Comparison of ENCODE assay signal across 21 cellular contexts in genomic region chr1:116532698-116533424, GRCh38. TPM values are rescaled to one million over a fixed set of nuclear protein-coding genes. Genes with fewer than 3 reads are reported as not detected.
DNase-seq lines count a peak whose midpoint lies in the region; ATAC-seq, FAIRE-seq and TF ChIP-seq lines count a peak whose summit lies in the region.
"Had no signal": no experiment of that assay in that cellular context is flagged by ENCODE, and none has a peak within 500 bp of the region (broad histone marks: within the 10 kb centered on the region; RNA-seq: fewer than 3 reads in every experiment).

No MANE protein-coding gene starts in this region.

- in situ Hi-C loops in GM12878 (cut with MboI) = no loop called here

- TF ChIP-seq POLR2A in GM12878 (IDR thresholded peaks at IDR 0.05; ENCODE audit: low read depth, low read length) (no peak; the same call in 1 of the 2 replicates), spleen (IDR thresholded peaks at IDR 0.05) (no peak)

- SMC1A ChIA-PET in GM12878 (lab: Charles Lee; ENCODE audit: uncharacterized antibody, unreplicated experiment) = interaction anchor here (1.4 kb wide), 1 partner anchor 13 kb away, joined by 3 read pairs; no protein-coding TSS in a partner anchor

- H3K4me1 Mint-ChIP-seq in activated CD4-positive, alpha-beta memory T cell treated with anti-CD3 and anti-CD28 coated beads, Interleukin-2, amount 10 ng/mL, durations not matched to agents 7 days and 5 days = peaks cover 21% of the 10 kb centered on the region
- H3K4me1 Mint-ChIP-seq in activated CD4-positive, alpha-beta memory T cell treated with anti-CD3 and anti-CD28 coated beads for 36 hours (ENCODE audit: low read depth) = peaks cover 20% of the 10 kb centered on the region
- no peaks in the 10 kb centered on the region for H3K4me1 Mint-ChIP-seq in nephron progenitor cell

- whole genome bisulfite sequencing in GM12878 (ENCODE audit: insufficient coverage, insufficient replicate concordance, low lambda C conversion rate, missing lambda C conversion rate) = 98% methylated on average over 23 of the region's 23 CpGs
- 86 to 91% (median 90%) methylated on average over 23 of the region's 23 CpGs for WGBS in spleen, 5 donors

- H3K9ac ChIP-seq in GM12878 (ENCODE audit: control insufficient read depth, insufficient read depth, low read length) = no peak overlapping the region

- no peak for TF ChIP-seq CTCF in GM12878 (IDR thresholded peaks at IDR 0.05 in 2 of 3, conservative IDR thresholded peaks at IDR 0.05 in 1 of 3; ENCODE audit: control insufficient read depth in 2 of 3, extremely low read depth in 1 of 3, insufficient read depth in 1 of 3, low read depth in 3 of 3, low read length in 3 of 3)
- TF ChIP-seq CTCF in spleen (IDR thresholded peaks at IDR 0.05 in 8 of 11, conservative IDR thresholded peaks at IDR 0.05 in 3 of 11) = no peak
- no peak for TF ChIP-seq CTCF in nephron progenitor cell (IDR thresholded peaks at IDR 0.05)
- TF ChIP-seq CTCF in omental fat pad (IDR thresholded peaks at IDR 0.05) = no peak

- TF ChIP-seq RAD21 in GM12878 (IDR thresholded peaks at IDR 0.05; ENCODE audit: insufficient read depth, low read depth, low read length) = no peak

- H3K36me3 ChIP-seq in GM12878 (ENCODE audit: control insufficient read depth in 2 of 2, insufficient read depth in 2 of 2, low read length in 1 of 2) = peaks cover 21 to 64% of the 10 kb centered on the region in 2 experiments
- H3K36me3 ChIP-seq in spleen = peaks cover 0 to 66% (median 30%) of the 10 kb centered on the region in 6 donors

- no peaks in the 10 kb centered on the region for H3K27me3 Mint-ChIP-seq in activated CD4-positive, alpha-beta memory T cell treated with anti-CD3 and anti-CD28 coated beads, Interleukin-2, amount 10 ng/mL, durations not matched to agents 7 days and 5 days
- H3K27me3 Mint-ChIP-seq in activated CD4-positive, alpha-beta memory T cell treated with anti-CD3 and anti-CD28 coated beads for 36 hours = no peaks in the 10 kb centered on the region
- peaks cover 5% of the 10 kb centered on the region for H3K27me3 Mint-ChIP-seq in nephron progenitor cell (ENCODE audit: low read depth, poor library complexity)
- H3K27me3 Mint-ChIP-seq: CD8-positive, alpha-beta memory T cell had no signal

- peak; percentile 38 for FAIRE-seq in GM12878 (lab: Jason Lieb, UNC)
- FAIRE-seq: D721Med, H54 had no signal

- H3K27me3 ChIP-seq in GM12878 (replicated peaks in 1 of 2; ENCODE audit: control insufficient read depth in 2 of 2, insufficient read depth in 2 of 2, low read length in 1 of 2) (no peaks in the 10 kb centered on the region), spleen (replicated peaks in 1 of 7) (no peaks in the 10 kb centered on the region)
- H3K27me3 ChIP-seq: Peyer's patch had no signal

- H3K79me2 ChIP-seq in GM12878 (ENCODE audit: control insufficient read depth, insufficient read depth, low read length) = peaks cover 10% of the 10 kb centered on the region

- BruUV-seq in GM12878 (replicated peaks; lab: Mats Ljungman, UMichigan) = TSS peak; percentile 18

- H3K27ac ChIP-seq in GM12878 (ENCODE audit: control insufficient read depth, insufficient read depth) (no peak overlapping the region), spleen (peak overlapping the region in 7 of 8 donors; percentile 26 to 78 (median 67))
- H3K27ac ChIP-seq: Peyer's patch, SK-N-MC had no signal

- POLR2A ChIA-PET in activated CD4-positive, alpha-beta memory T cell treated with anti-CD3 and anti-CD28 coated beads, Interleukin-2, amount 10 ng/mL, durations not matched to agents 7 days and 5 days (lab: Charles Lee) = no interaction called here
- POLR2A ChIA-PET in activated CD4-positive, alpha-beta memory T cell treated with anti-CD3 and anti-CD28 coated beads for 36 hours (lab: Charles Lee) = no interaction called here
- POLR2A ChIA-PET in GM12878 (lab: Charles Lee) = no interaction called here

- no peaks in the 10 kb centered on the region for H3K9me3 Mint-ChIP-seq in activated CD4-positive, alpha-beta memory T cell treated with anti-CD3 and anti-CD28 coated beads, Interleukin-2, amount 10 ng/mL, durations not matched to agents 7 days and 5 days
- no peaks in the 10 kb centered on the region for H3K9me3 Mint-ChIP-seq in activated CD4-positive, alpha-beta memory T cell treated with anti-CD3 and anti-CD28 coated beads for 36 hours
- peaks cover 28% of the 10 kb centered on the region for H3K9me3 Mint-ChIP-seq in nephron progenitor cell
- H3K9me3 Mint-ChIP-seq: CD8-positive, alpha-beta memory T cell had no signal

- no peaks in the 10 kb centered on the region for H4K20me1 ChIP-seq in GM12878 (ENCODE audit: control insufficient read depth, insufficient read depth)

- no peak for DNase-seq in activated CD4-positive, alpha-beta memory T cell treated with anti-CD3 and anti-CD28 coated beads, Interleukin-2, amount 10 ng/mL, durations not matched to agents 7 days and 5 days
- DNase-seq in activated CD4-positive, alpha-beta memory T cell treated with anti-CD3 and anti-CD28 coated beads for 36 hours = no peak
- peak; percentile 81 for DNase-seq in MV-4-11 (lab: John Stamatoyannopoulos, UW)
- no peak for DNase-seq in GM12878 (ENCODE audit: low read depth, low spot score)
- DNase-seq in spleen = no peak
- DNase-seq in nephron progenitor cell = no peak
- DNase-seq in stimulated activated naive CD4-positive, alpha-beta T cell treated with Interleukin-2 at 50 U/mL for 16 hours (lab: John Stamatoyannopoulos, UW) = no peak
- DNase-seq in omental fat pad (ENCODE audit: low spot score) = no peak
- DNase-seq: 8988T; CD8-positive, alpha-beta memory T cell; DMS79; KBM-7; NCI-H1048; NCI-H1436; NCI-H1930; NCI-H345; NCI-H524 treated with DMSO at 0.1 percent for 48 hours; Peyer's patch had no signal

- no peak overlapping the region for H2AFZ ChIP-seq in GM12878 (ENCODE audit: control insufficient read depth, low read depth, low read length)

- H3K9me3 ChIP-seq in GM12878 (replicated peaks; ENCODE audit: control insufficient read depth, insufficient read depth, low read length) = no peaks in the 10 kb centered on the region; the same call in none of the 3 replicates
- no peaks in the 10 kb centered on the region for H3K9me3 ChIP-seq in spleen
- H3K9me3 ChIP-seq: Peyer's patch had no signal

- intact Hi-C loops in activated CD4-positive, alpha-beta memory T cell treated with anti-CD3 and anti-CD28 coated beads for 36 hours (cut with micrococcal nuclease) = no loop called here
- intact Hi-C loops in GM12878 (cut with micrococcal nuclease; ENCODE audit: unreplicated experiment) = no loop called here
- intact Hi-C loops in spleen (cut with DNase I; ENCODE audit: low total_unique reads) = no loop called here

- H3K27ac Mint-ChIP-seq in activated CD4-positive, alpha-beta memory T cell treated with anti-CD3 and anti-CD28 coated beads, Interleukin-2, amount 10 ng/mL, durations not matched to agents 7 days and 5 days = peak overlapping the region; percentile 2
- H3K27ac Mint-ChIP-seq in activated CD4-positive, alpha-beta memory T cell treated with anti-CD3 and anti-CD28 coated beads for 36 hours = no peak overlapping the region
- no peak overlapping the region for H3K27ac Mint-ChIP-seq in nephron progenitor cell

- ATAC-seq in GM12878 (no peak), omental fat pad (ENCODE audit: low FRiP score) (no peak)

- no peak overlapping the region for H3K4me2 ChIP-seq in GM12878 (ENCODE audit: control insufficient read depth, insufficient read depth)

- CTCF ChIA-PET in activated CD4-positive, alpha-beta memory T cell treated with anti-CD3 and anti-CD28 coated beads, Interleukin-2, amount 10 ng/mL, durations not matched to agents 7 days and 5 days (lab: Charles Lee) = interaction anchor here (0.9 kb wide), 1 partner anchor 34 kb away, joined by 3 read pairs; no protein-coding TSS in a partner anchor
- CTCF ChIA-PET in activated CD4-positive, alpha-beta memory T cell treated with anti-CD3 and anti-CD28 coated beads for 36 hours (lab: Charles Lee) = no interaction called here
- CTCF ChIA-PET in GM12878 (lab: Yijun Ruan, JAX) = no interaction called here

- TF ChIP-seq EP300 in GM12878 (IDR thresholded peaks at IDR 0.05; ENCODE audit: borderline replicate concordance in 1 of 2, control insufficient read depth in 1 of 2, low read depth in 2 of 2, low read length in 2 of 2) = no peak

- H3K4me1 ChIP-seq in GM12878 (ENCODE audit: control insufficient read depth, insufficient read depth, low read length) = no peaks in the 10 kb centered on the region
- H3K4me1 ChIP-seq in spleen = peaks cover 0 to 22% (median 6%) of the 10 kb centered on the region in 6 donors
- H3K4me1 ChIP-seq: Peyer's patch had no signal

- no peak overlapping the region for H3K4me3 ChIP-seq in GM12878
- peak overlapping the region in 1 of 8 donors; percentile 47 for H3K4me3 ChIP-seq in spleen
- H3K4me3 ChIP-seq: Peyer's patch, SK-N-MC had no signal

- H3K4me3 Mint-ChIP-seq in activated CD4-positive, alpha-beta memory T cell treated with anti-CD3 and anti-CD28 coated beads, Interleukin-2, amount 10 ng/mL, durations not matched to agents 7 days and 5 days = no peak overlapping the region
- no peak overlapping the region for H3K4me3 Mint-ChIP-seq in activated CD4-positive, alpha-beta memory T cell treated with anti-CD3 and anti-CD28 coated beads for 36 hours
- no peak overlapping the region for H3K4me3 Mint-ChIP-seq in nephron progenitor cell
- H3K4me3 Mint-ChIP-seq: CD8-positive, alpha-beta memory T cell had no signal

- RAD21 ChIA-PET in GM12878 (lab: Charles Lee; ENCODE audit: unreplicated experiment) = no interaction called here

- H3K36me3 Mint-ChIP-seq in activated CD4-positive, alpha-beta memory T cell treated with anti-CD3 and anti-CD28 coated beads, Interleukin-2, amount 10 ng/mL, durations not matched to agents 7 days and 5 days (ENCODE audit: low read depth) = peaks cover 82% of the 10 kb centered on the region
- H3K36me3 Mint-ChIP-seq in activated CD4-positive, alpha-beta memory T cell treated with anti-CD3 and anti-CD28 coated beads for 36 hours = peaks cover 51% of the 10 kb centered on the region
- H3K36me3 Mint-ChIP-seq in nephron progenitor cell (ENCODE audit: low read depth) = peaks cover 53% of the 10 kb centered on the region

RNA-seq across cellular contexts. Expression of gene CD58, which starts 38.0 kb away (rescaled TPM):
- 10 to 100 TPM; 55.2 to 59.7 TPM for total RNA-seq in activated CD4-positive, alpha-beta memory T cell treated with anti-CD3 and anti-CD28 coated beads, Interleukin-2, amount 10 ng/mL, durations not matched to agents 7 days and 5 days
- total RNA-seq in activated CD4-positive, alpha-beta memory T cell treated with anti-CD3 and anti-CD28 coated beads for 36 hours = 10 to 100 TPM; 21.9 to 27.2 TPM
- total RNA-seq in GM12878 (2013; cell fraction: nucleolus; rRNA removed) = 332 and 350 TPM in 2 replicates
- total RNA-seq in GM12878 (2014; rRNA removed) (105 and 127 TPM in 2 replicates), GM12878 (2014; rRNA removed; fragmentation: Illumina TruSeq; extraction: Trizol) (130 and 131 TPM in 2 replicates), GM12878 (2021) (67.7 and 70.4 TPM in 2 replicates), spleen (10 to 100 TPM; 25.5 to 52.1 (median 36.2) TPM), omental fat pad (10 to 100 TPM; 23.8 to 53.4 (median 27.1) TPM)
- 53.2 TPM for polyA plus RNA-seq in GM12878 (2011; ENCODE audit: low read depth)
- polyA plus RNA-seq in GM12878 (2011; rRNA removed) (172 and 229 TPM in 2 replicates), GM12878 (2014; fragmentation: Illumina TruSeq; extraction: Trizol) (164 and 219 TPM in 2 replicates), GM12878 (2014; fragmentation: Nextera tagmentation; extraction: Ambion mirVana) (100 to 1,000 TPM; 110 to 125 TPM), GM12878 (2014; rRNA removed) (95.3 and 128 TPM in 2 replicates), GM12878 (2016; fragmentation: Nextera tagmentation; extraction: Ambion mirVana) (100 to 1,000 TPM; 241 to 252 TPM), spleen (10 to 100 TPM in 2 of 3 donors, 1 to 10 TPM in 1; 9.7 to 17.2 (median 17.0) TPM)
- 60.9 and 69.0 TPM in 2 replicates for polyA plus RNA-seq in GM12878 (2011; cell fraction: cytosol; rRNA removed)
- 101 and 112 TPM in 2 replicates for polyA plus RNA-seq in GM12878 (2011; cell fraction: nucleus; rRNA removed)
- polyA plus RNA-seq in GM12878 (2012) = 83.8 and 106 TPM in 2 replicates
- polyA minus RNA-seq in GM12878 (2011; rRNA and poly(A)+ RNA removed) = 56.7 and 124 TPM in 2 replicates
- polyA minus RNA-seq in GM12878 (2011; cell fraction: cytosol; rRNA and poly(A)+ RNA removed) = 24.1 and 29.8 TPM in 2 replicates
- polyA minus RNA-seq in GM12878 (2011; cell fraction: nucleus; rRNA and poly(A)+ RNA removed) = 84.6 and 101 TPM in 2 replicates
